ENCODE assay signal across 8 cellular contexts in the genomic region with DNA sequence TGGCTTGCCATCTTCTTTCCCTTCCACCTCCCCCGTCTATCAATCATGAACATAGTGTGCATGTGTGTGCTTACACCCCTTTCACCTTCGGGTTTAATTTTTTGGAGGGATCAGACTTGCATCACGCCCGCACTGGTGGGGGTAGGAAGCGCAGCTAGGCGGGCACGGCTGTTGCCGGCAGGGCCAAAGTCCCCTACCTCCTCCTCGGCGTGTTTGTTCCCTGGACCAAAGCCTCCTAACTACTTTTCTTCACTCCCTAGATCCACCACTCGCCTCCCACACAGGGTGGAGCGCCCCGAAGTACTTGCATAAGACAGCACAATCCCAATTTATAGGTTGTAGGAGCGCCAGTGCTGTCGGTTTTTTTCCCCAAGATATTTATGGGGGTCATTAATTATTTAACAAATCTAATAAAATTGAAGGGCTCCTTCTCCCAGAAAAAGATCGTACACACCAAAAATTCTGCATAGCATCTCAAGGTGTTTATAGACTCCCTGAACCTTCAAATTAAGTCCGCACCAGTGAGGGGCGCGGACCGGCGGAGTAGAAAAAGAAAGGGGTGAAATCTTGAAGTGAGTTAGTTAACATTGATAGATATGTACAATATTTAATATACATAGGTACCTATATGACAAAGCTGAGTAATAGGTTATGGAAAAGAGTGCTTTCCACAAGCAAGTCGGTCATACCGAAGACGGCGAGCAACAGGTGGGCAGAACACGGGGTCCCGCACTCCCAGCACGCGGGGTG.
DNase-seq lines count a peak whose midpoint lies in the region; ATAC-seq and TF ChIP-seq lines count a peak whose summit lies in the region.

No MANE protein-coding gene starts in this region.

- peaks cover 32% of the 10 kb centered on the region for H3K27me3 Mint-ChIP-seq in nephron progenitor cell (ENCODE audit: low read depth, poor library complexity)

- H3K4me1 Mint-ChIP-seq in nephron progenitor cell, result peaks cover 55% of the 10 kb centered on the region

- peak overlapping the region; percentile 91 for H3K27ac ChIP-seq in epithelial cell of prostate

- H3K27ac Mint-ChIP-seq in nephron progenitor cell, result no peak overlapping the region

- peak overlapping the region; percentile 90 for H3K4me3 Mint-ChIP-seq in nephron progenitor cell

- no peaks in the 10 kb centered on the region for H3K9me3 Mint-ChIP-seq in nephron progenitor cell

- peak; percentile 13 for ATAC-seq in GM19395 (IDR thresholded peaks at IDR 0.05; ENCODE audit: unreplicated experiment)
- ATAC-seq in GM18498 (IDR thresholded peaks at IDR 0.05; ENCODE audit: unreplicated experiment), result no peak
- ATAC-seq in HG02973 (IDR thresholded peaks at IDR 0.05; ENCODE audit: unreplicated experiment), result no peak

- H3K36me3 Mint-ChIP-seq in nephron progenitor cell (ENCODE audit: low read depth), result no peaks in the 10 kb centered on the region

- DNase-seq in OCI-M1 (lab: John Stamatoyannopoulos, UW), result peak; percentile 64
- DNase-seq in epithelial cell of prostate (ENCODE audit: low read depth, low spot score), result no peak
- peak; percentile 43 for DNase-seq in nephron progenitor cell
- no peak for DNase-seq in NCI-H345 (lab: John Stamatoyannopoulos, UW)
- no peak for DNase-seq in KG1 (lab: John Stamatoyannopoulos, UW)

- no peak for TF ChIP-seq CTCF in nephron progenitor cell (IDR thresholded peaks at IDR 0.05)

Comparison
In these comparisons a context has a peak if more than half of its experiments do, and no peak if none do; other contexts are left out.
1. DNase-seq: peak in OCI-M1 (single experiment) and nephron progenitor cell (single experiment); none in epithelial cell of prostate (single experiment), NCI-H345 (single experiment) and KG1 (single experiment).